In the genomic region with DNA sequence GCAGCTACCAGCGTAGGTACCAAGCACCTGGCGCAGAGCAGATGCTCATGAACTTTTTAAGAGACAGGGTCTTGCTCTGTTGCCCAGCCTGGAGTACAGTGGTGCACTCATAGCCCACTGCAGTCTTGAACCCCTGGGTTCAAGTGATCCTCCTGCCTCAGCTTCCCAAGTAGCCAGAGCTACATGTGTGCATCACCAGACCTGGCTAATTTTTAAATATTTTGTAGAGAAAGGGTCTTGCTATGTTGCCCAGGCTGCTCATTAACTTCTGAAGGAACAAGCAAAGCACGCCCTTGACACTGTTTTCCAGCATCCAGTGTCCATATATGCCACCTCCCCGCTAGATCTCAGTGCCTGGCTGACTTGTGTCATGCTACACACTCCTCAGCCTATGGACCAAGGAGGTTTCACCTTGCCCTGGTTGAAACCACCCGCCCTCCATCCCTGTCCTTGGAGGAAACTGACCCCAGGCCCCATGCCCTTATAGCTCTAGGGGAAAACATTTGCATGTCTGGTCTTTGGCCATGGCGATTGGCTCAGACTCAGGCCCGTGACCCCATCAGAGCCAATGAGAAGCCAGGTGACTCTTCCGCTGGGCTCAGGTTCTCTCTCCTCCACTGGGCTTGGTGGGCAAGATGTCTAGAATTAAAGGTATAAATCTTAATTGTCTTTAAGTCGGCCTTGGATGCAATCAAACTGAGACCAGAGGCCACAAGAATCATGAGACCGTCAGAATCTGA, we compare ENCODE assay signal across 1 cellular context.
TF ChIP-seq lines count a peak whose summit lies in the region.

No MANE protein-coding gene starts in this region.

TF ChIP-seq in GM23338, 12 proteins besides CTCF, POLR2A, EP300 and RAD21 (continued from another document):
- TF ChIP-seq REST (IDR thresholded peaks at IDR 0.05; ENCODE audit: unreplicated experiment) (no peak), STAT1 (IDR thresholded peaks at IDR 0.05; ENCODE audit: unreplicated experiment) (no peak), EZH2phosphoT487 (IDR thresholded peaks at IDR 0.05; ENCODE audit: unreplicated experiment) (no peak)
